In the genomic region with DNA sequence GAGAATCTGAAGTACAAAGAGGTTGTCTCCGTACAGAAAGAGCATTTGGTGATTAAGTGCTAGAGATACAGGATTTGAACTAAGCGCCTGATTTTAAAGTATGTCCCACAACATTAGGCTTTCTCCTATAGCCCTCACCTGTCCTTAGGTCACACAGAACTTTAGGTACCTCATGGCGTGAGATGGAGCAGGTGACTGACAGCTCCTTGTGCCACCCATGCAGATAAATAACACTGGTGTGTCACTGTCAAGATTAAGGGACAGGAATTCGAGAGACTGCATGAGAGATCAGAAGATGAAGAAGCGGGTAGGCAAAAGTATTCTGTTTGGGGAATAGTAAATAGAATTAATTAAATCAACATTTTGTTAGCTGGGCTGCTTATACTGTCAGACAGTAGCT, we compare ENCODE assay signal across 9 cellular contexts. TPM values are rescaled to one million over a fixed set of nuclear protein-coding genes. Genes with fewer than 3 reads are reported as not detected.
DNase-seq lines count a peak whose midpoint lies in the region; ATAC-seq and TF ChIP-seq lines count a peak whose summit lies in the region.
"Had no signal": no experiment of that assay in that cellular context is flagged by ENCODE, and none has a peak within 500 bp of the region (broad histone marks: within the 10 kb centered on the region; RNA-seq: fewer than 3 reads in every experiment).

No MANE protein-coding gene starts in this region.

- no peaks in the 10 kb centered on the region for H3K9me3 ChIP-seq in A673 (ENCODE audit: low read depth, low read length, poor library complexity, severe bottlenecking)
- H3K9me3 ChIP-seq in iPS-18a (ENCODE audit: control insufficient read depth, low read depth, low read length) = no peaks in the 10 kb centered on the region

- BruUV-seq in A673 (replicated peaks; lab: Mats Ljungman, UMichigan) = TSS peak; percentile 77

- peaks cover 2% of the 10 kb centered on the region; the same call in 1 of the 2 replicates for H3K36me3 Mint-ChIP-seq in WTC11

- H3K4me3 ChIP-seq in A673 (ENCODE audit: low read depth, low read length, poor library complexity, severe bottlenecking) = peak overlapping the region; percentile 87
- H3K4me3 ChIP-seq in H7 (ENCODE audit: insufficient read depth, low read depth, low read length) = peak overlapping the region; percentile 77; the same call in 1 of the 2 replicates
- H3K4me3 ChIP-seq in iPS-18a (ENCODE audit: low read length) = peak overlapping the region; percentile 72

- H3K4me3 Mint-ChIP-seq in WTC11 = peak overlapping the region; percentile 98

- DNase-seq in A673 (ENCODE audit: low spot score) (no peak), H7 (peak; percentile 23), WTC11 (ENCODE audit: low spot score) (no peak), MV-4-11 (lab: John Stamatoyannopoulos, UW) (no peak), hepatic stellate cell (ENCODE audit: low spot score) (no peak)
- DNase-seq: foreskin melanocyte had no signal

- H3K27me3 ChIP-seq in A673 (replicated peaks; ENCODE audit: insufficient read depth, low read depth, low read length, poor library complexity) (no peaks in the 10 kb centered on the region), H7 (ENCODE audit: control insufficient read depth, insufficient read depth, low read length) (no peaks in the 10 kb centered on the region), iPS-18a (ENCODE audit: control insufficient read depth, insufficient read depth, low read length) (no peaks in the 10 kb centered on the region)

- H3K9ac ChIP-seq in iPS-18a (ENCODE audit: low read length) = peak overlapping the region; percentile 96

- H3K27ac ChIP-seq in A673 (ENCODE audit: low read depth, low read length, poor library complexity, severe bottlenecking) (peak overlapping the region; percentile 93), iPS-18a (ENCODE audit: low read length) (no peak overlapping the region)

- peak overlapping the region; percentile 97 for H3K27ac Mint-ChIP-seq in WTC11

- CTCF ChIA-PET in A673 (lab: Charles Lee) = interaction anchor here (0.6 kb wide), 1 partner anchor 70 kb away, joined by 15 read pairs; no protein-coding TSS in a partner anchor
- CTCF ChIA-PET in WTC11 (lab: Charles Lee) = interaction anchor here (0.5 to 2.3 kb wide), 3 partner anchors 168 to 331 kb away, joined by 3 to 25 read pairs (median 18); a partner anchor contains a TSS

- H3K9me3 Mint-ChIP-seq in WTC11 = no peaks in the 10 kb centered on the region

- ATAC-seq in WTC11 (no peak), HG03097 (IDR thresholded peaks at IDR 0.05; ENCODE audit: low FRiP score, unreplicated experiment) (no peak), HG02885 (IDR thresholded peaks at IDR 0.05; ENCODE audit: poor library complexity, unreplicated experiment) (no peak)

- H3K4me1 ChIP-seq in A673 (ENCODE audit: insufficient read depth, low read length, poor library complexity, severe bottlenecking) = peaks cover 8% of the 10 kb centered on the region
- H3K4me1 ChIP-seq in iPS-18a (ENCODE audit: control insufficient read depth, low read depth, low read length) = peaks cover 8% of the 10 kb centered on the region

- TF ChIP-seq CTCF in A673 (conservative IDR thresholded peaks at IDR 0.05; ENCODE audit: low read depth, low read length) (no peak), WTC11 (IDR thresholded peaks at IDR 0.05) (no peak)

- peaks cover 16% of the 10 kb centered on the region for H3K4me1 Mint-ChIP-seq in WTC11

- intact Hi-C loops in A673 (cut with micrococcal nuclease; ENCODE audit: unreplicated experiment) = no loop called here

- POLR2A ChIA-PET in A673 (lab: Charles Lee; ENCODE audit: low non-redundant PET) = no interaction called here
- POLR2A ChIA-PET in WTC11 (lab: Charles Lee) = interaction anchor here (1.6 kb wide), 1 partner anchor 217 kb away, joined by 5 read pairs; a partner anchor contains a TSS

- H3K27me3 Mint-ChIP-seq in WTC11 (ENCODE audit: low read depth) = no peaks in the 10 kb centered on the region

- peaks cover 3% of the 10 kb centered on the region for H3K36me3 ChIP-seq in A673 (ENCODE audit: insufficient read depth, low read length, poor library complexity, severe bottlenecking)
- no peaks in the 10 kb centered on the region for H3K36me3 ChIP-seq in H7 (replicated peaks; ENCODE audit: control insufficient read depth, insufficient read depth, low read length)
- no peaks in the 10 kb centered on the region for H3K36me3 ChIP-seq in iPS-18a (ENCODE audit: control insufficient read depth, low read depth, low read length)

TF ChIP-seq in WTC11, 78 proteins besides CTCF, POLR2A, EP300 and RAD21:
- TF ChIP-seq FOXK1 (CRISPR knock-in tag; IDR thresholded peaks at IDR 0.05) (no peak), ZNF416 (CRISPR knock-in tag; IDR thresholded peaks at IDR 0.05) (no peak), TEAD4 (CRISPR knock-in tag; IDR thresholded peaks at IDR 0.05) (no peak), SOX15 (CRISPR knock-in tag; IDR thresholded peaks at IDR 0.05) (no peak), KAT7 (CRISPR knock-in tag; IDR thresholded peaks at IDR 0.05; ENCODE audit: borderline replicate concordance) (no peak), SP1 (CRISPR knock-in tag; conservative IDR thresholded peaks at IDR 0.05) (no peak)
- TF ChIP-seq, protein P1, sequence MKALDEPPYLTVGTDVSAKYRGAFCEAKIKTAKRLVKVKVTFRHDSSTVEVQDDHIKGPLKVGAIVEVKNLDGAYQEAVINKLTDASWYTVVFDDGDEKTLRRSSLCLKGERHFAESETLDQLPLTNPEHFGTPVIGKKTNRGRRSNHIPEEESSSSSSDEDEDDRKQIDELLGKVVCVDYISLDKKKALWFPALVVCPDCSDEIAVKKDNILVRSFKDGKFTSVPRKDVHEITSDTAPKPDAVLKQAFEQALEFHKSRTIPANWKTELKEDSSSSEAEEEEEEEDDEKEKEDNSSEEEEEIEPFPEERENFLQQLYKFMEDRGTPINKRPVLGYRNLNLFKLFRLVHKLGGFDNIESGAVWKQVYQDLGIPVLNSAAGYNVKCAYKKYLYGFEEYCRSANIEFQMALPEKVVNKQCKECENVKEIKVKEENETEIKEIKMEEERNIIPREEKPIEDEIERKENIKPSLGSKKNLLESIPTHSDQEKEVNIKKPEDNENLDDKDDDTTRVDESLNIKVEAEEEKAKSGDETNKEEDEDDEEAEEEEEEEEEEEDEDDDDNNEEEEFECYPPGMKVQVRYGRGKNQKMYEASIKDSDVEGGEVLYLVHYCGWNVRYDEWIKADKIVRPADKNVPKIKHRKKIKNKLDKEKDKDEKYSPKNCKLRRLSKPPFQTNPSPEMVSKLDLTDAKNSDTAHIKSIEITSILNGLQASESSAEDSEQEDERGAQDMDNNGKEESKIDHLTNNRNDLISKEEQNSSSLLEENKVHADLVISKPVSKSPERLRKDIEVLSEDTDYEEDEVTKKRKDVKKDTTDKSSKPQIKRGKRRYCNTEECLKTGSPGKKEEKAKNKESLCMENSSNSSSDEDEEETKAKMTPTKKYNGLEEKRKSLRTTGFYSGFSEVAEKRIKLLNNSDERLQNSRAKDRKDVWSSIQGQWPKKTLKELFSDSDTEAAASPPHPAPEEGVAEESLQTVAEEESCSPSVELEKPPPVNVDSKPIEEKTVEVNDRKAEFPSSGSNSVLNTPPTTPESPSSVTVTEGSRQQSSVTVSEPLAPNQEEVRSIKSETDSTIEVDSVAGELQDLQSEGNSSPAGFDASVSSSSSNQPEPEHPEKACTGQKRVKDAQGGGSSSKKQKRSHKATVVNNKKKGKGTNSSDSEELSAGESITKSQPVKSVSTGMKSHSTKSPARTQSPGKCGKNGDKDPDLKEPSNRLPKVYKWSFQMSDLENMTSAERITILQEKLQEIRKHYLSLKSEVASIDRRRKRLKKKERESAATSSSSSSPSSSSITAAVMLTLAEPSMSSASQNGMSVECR (CRISPR knock-in tag; IDR thresholded peaks at IDR 0.05; ENCODE audit: borderline replicate concordance) = no peak
- TF ChIP-seq, protein P2, sequence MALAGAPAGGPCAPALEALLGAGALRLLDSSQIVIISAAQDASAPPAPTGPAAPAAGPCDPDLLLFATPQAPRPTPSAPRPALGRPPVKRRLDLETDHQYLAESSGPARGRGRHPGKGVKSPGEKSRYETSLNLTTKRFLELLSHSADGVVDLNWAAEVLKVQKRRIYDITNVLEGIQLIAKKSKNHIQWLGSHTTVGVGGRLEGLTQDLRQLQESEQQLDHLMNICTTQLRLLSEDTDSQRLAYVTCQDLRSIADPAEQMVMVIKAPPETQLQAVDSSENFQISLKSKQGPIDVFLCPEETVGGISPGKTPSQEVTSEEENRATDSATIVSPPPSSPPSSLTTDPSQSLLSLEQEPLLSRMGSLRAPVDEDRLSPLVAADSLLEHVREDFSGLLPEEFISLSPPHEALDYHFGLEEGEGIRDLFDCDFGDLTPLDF (CRISPR knock-in tag; IDR thresholded peaks at IDR 0.05) = no peak
- TF ChIP-seq, protein P3, sequence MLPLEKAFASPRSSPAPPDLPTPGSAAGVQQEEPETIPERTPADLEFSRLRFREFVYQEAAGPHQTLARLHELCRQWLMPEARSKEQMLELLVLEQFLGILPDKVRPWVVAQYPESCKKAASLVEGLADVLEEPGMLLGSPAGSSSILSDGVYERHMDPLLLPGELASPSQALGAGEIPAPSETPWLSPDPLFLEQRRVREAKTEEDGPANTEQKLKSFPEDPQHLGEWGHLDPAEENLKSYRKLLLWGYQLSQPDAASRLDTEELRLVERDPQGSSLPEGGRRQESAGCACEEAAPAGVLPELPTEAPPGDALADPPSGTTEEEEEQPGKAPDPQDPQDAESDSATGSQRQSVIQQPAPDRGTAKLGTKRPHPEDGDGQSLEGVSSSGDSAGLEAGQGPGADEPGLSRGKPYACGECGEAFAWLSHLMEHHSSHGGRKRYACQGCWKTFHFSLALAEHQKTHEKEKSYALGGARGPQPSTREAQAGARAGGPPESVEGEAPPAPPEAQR (CRISPR knock-in tag; IDR thresholded peaks at IDR 0.05) = no peak

RNA-seq across cellular contexts. Expression of a gene that starts 1.1 kb away (rescaled TPM):
- total RNA-seq in A673 (2021) (40.0 and 43.6 TPM in 2 replicates), WTC11 (2021) (29.9 to 40.5 TPM (median 34.8 TPM) in 3 replicates)
- total RNA-seq in H7 (2014; rRNA removed; shearing (Covaris generic)) = 29.7 and 36.4 TPM in 2 replicates
